Comparison of ENCODE assay signal across 24 cellular contexts in the genomic region with DNA sequence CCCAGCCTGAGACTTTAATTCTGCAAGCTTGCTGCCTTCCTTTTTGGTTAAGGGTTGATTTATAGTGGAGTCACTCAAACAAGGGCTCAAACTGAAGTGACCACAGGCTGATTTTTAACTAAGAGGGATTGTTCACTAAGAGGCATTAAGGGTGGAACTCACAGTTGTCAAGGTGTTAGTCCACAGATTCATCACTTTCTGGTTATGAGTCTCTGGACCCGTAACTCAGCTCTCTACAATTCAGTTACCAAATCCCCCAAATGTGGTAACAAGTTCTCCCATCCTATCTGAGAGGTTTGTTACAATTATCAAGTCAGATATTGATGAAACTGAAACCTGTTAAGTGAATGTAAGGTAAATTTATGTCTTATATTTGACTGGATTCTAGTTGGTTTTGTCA.
DNase-seq lines count a peak whose midpoint lies in the region; ATAC-seq and TF ChIP-seq lines count a peak whose summit lies in the region.
"Had no signal": no experiment of that assay in that cellular context is flagged by ENCODE, and none has a peak within 500 bp of the region (broad histone marks: within the 10 kb centered on the region; RNA-seq: fewer than 3 reads in every experiment).

No MANE protein-coding gene starts in this region.

- H3K27me3 Mint-ChIP-seq in activated CD4-positive, alpha-beta T cell treated with anti-CD3 and anti-CD28 coated beads for 36 hours: no peaks in the 10 kb centered on the region
- H3K27me3 Mint-ChIP-seq: activated T-helper 17 cell treated with anti-CD3 and anti-CD28 coated beads, Interleukin-2, amount 50 U/mL, for 72 hours; dendritic cell treated with granulocyte-macrophage colony-stimulating factor and Interleukin-4, amounts not matched to agents 40 ng/mL and 50 ng/mL, for 4 days had no signal

- H3K4me1 Mint-ChIP-seq in activated CD4-positive, alpha-beta T cell treated with anti-CD3 and anti-CD28 coated beads for 36 hours: no peaks in the 10 kb centered on the region
- H3K4me1 Mint-ChIP-seq: activated T-helper 17 cell treated with anti-CD3 and anti-CD28 coated beads, Interleukin-2, amount 50 U/mL, for 72 hours; H9 had no signal

- no peak for TF ChIP-seq POLR2A in adrenal gland (IDR thresholded peaks at IDR 0.05)

- no peaks in the 10 kb centered on the region for H3K36me3 Mint-ChIP-seq in activated CD4-positive, alpha-beta T cell treated with anti-CD3 and anti-CD28 coated beads for 36 hours (ENCODE audit: low read depth)
- H3K36me3 Mint-ChIP-seq: CD8-positive, alpha-beta T cell had no signal

- H3K4me3 ChIP-seq in adrenal gland (no peak overlapping the region), GM23248 (no peak overlapping the region)
- H3K4me3 ChIP-seq: lung, SJSA1, stomach, upper lobe of left lung had no signal

- peak; percentile 66 for ATAC-seq in GM18861 (IDR thresholded peaks at IDR 0.05; ENCODE audit: unreplicated experiment)
- peak; percentile 94 for ATAC-seq in GM21619 (IDR thresholded peaks at IDR 0.05; ENCODE audit: unreplicated experiment)
- peak; percentile 89 for ATAC-seq in HG02973 (IDR thresholded peaks at IDR 0.05; ENCODE audit: unreplicated experiment)
- ATAC-seq in HG03558 (IDR thresholded peaks at IDR 0.05; ENCODE audit: extremely low read depth, unreplicated experiment): peak; percentile 67
- no peak for ATAC-seq in activated CD4-positive, alpha-beta T cell treated with anti-CD3 and anti-CD28 coated beads for 36 hours
- ATAC-seq: activated T-helper 17 cell treated with anti-CD3 and anti-CD28 coated beads, Interleukin-2, amount 50 U/mL, for 72 hours; CD8-positive, alpha-beta T cell; foreskin keratinocyte had no signal

- DNase-seq in adrenal gland (no peak), GM23248 (no peak), EL (no peak)
- DNase-seq in activated CD4-positive, alpha-beta T cell treated with anti-CD3 and anti-CD28 coated beads for 36 hours: no peak
- DNase-seq: activated CD4-positive, CD25-positive, alpha-beta regulatory T cell; CD8-positive, alpha-beta T cell; DMS79; foreskin keratinocyte; H9; hypothalamus; NCI-H1105; NCI-H524 treated with DMSO at 0.1 percent for 48 hours; OCI-M1; stomach; upper lobe of left lung had no signal

- H3K27ac ChIP-seq in adrenal gland (no peak overlapping the region), GM23248 (no peak overlapping the region)
- H3K27ac ChIP-seq: foreskin keratinocyte, SJSA1, stomach, upper lobe of left lung had no signal

- H3K4me1 ChIP-seq in adrenal gland (replicated peaks in 1 of 2): no peaks in the 10 kb centered on the region
- 0 out of 2 replicates have a peak, but pooled peaks cover 7% of the 10 kb centered on the region for H3K4me1 ChIP-seq in GM23248 (ENCODE audit: insufficient read depth)
- H3K4me1 ChIP-seq: foreskin keratinocyte, SJSA1, stomach, upper lobe of left lung had no signal

- intact Hi-C loops in adrenal gland (cut with DNase I): no loop called here
- intact Hi-C loops in activated CD4-positive, alpha-beta T cell treated with anti-CD3 and anti-CD28 coated beads for 36 hours (cut with DNase I, micrococcal nuclease): no loop called here

- no peak overlapping the region for H3K27ac Mint-ChIP-seq in activated CD4-positive, alpha-beta T cell treated with anti-CD3 and anti-CD28 coated beads for 36 hours
- H3K27ac Mint-ChIP-seq: activated T-helper 17 cell treated with anti-CD3 and anti-CD28 coated beads, Interleukin-2, amount 50 U/mL, for 72 hours; CD8-positive, alpha-beta T cell; dendritic cell treated with granulocyte-macrophage colony-stimulating factor and Interleukin-4, amounts not matched to agents 40 ng/mL and 50 ng/mL, for 4 days; H9; T-helper 2 cell treated with Interferon-gamma antibody and Interleukin-4, amounts not matched to agents 5 μg/mL and 100 μg/mL, for 36 hours had no signal

- no peaks in the 10 kb centered on the region for H3K9me2 ChIP-seq in GM23248 (ENCODE audit: insufficient read depth)

- H3K9me3 Mint-ChIP-seq in activated CD4-positive, alpha-beta T cell treated with anti-CD3 and anti-CD28 coated beads for 36 hours (ENCODE audit: low read depth): peaks cover 4% of the 10 kb centered on the region
- H3K9me3 Mint-ChIP-seq: CD8-positive, alpha-beta T cell; dendritic cell treated with granulocyte-macrophage colony-stimulating factor and Interleukin-4, amounts not matched to agents 40 ng/mL and 50 ng/mL, for 4 days; H9 had no signal

- no peak overlapping the region for H2AFZ ChIP-seq in GM23248

- no peak overlapping the region for H3K9ac ChIP-seq in GM23248

- H3K27me3 ChIP-seq in adrenal gland (no peaks in the 10 kb centered on the region), GM23248 (replicated peaks; ENCODE audit: insufficient read depth) (no peaks in the 10 kb centered on the region)
- H3K27me3 ChIP-seq: foreskin keratinocyte, SJSA1, stomach, upper lobe of left lung had no signal

- no peaks in the 10 kb centered on the region; the same call in 1 of the 2 replicates for H3F3A ChIP-seq in GM23248 (ENCODE audit: insufficient read depth)

- H3K9me3 ChIP-seq in adrenal gland (replicated peaks in 1 of 3): no peaks in the 10 kb centered on the region
- no peaks in the 10 kb centered on the region for H3K9me3 ChIP-seq in GM23248 (ENCODE audit: low read depth)
- H3K9me3 ChIP-seq: SJSA1, stomach, upper lobe of left lung had no signal

- no peak overlapping the region for H3K4me2 ChIP-seq in GM23248 (ENCODE audit: unreplicated experiment)

- 82 to 91% (median 88%) methylated on average over 1 of the region's 1 CpG for WGBS in adrenal gland, 4 donors
- 24 to 40% methylated on average over 1 of the region's 1 CpG for WGBS in GM23248 (ENCODE audit: low coverage in 1 of 2, low lambda C conversion rate in 2 of 2, missing lambda C conversion rate in 2 of 2), 2 experiments

- CTCF ChIA-PET in activated CD4-positive, alpha-beta T cell treated with anti-CD3 and anti-CD28 coated beads for 36 hours (lab: Charles Lee): no interaction called here

- in situ Hi-C loops in GM23248 (cut with MboI): no loop called here

- POLR2A ChIA-PET in activated CD4-positive, alpha-beta T cell treated with anti-CD3 and anti-CD28 coated beads for 36 hours (lab: Charles Lee): no interaction called here

- H3K79me2 ChIP-seq in GM23248 (ENCODE audit: insufficient read depth): no peaks in the 10 kb centered on the region

- TF ChIP-seq CTCF in adrenal gland (IDR thresholded peaks at IDR 0.05): no peak

- H3K36me3 ChIP-seq in adrenal gland (replicated peaks in 1 of 2): no peaks in the 10 kb centered on the region
- no peaks in the 10 kb centered on the region for H3K36me3 ChIP-seq in GM23248 (ENCODE audit: low read depth)
- H3K36me3 ChIP-seq: SJSA1, stomach, upper lobe of left lung had no signal

- no peaks in the 10 kb centered on the region for H4K20me1 ChIP-seq in GM23248 (ENCODE audit: insufficient read depth)

- no peak overlapping the region for H3K4me3 Mint-ChIP-seq in activated CD4-positive, alpha-beta T cell treated with anti-CD3 and anti-CD28 coated beads for 36 hours
- H3K4me3 Mint-ChIP-seq: activated T-helper 17 cell treated with anti-CD3 and anti-CD28 coated beads, Interleukin-2, amount 50 U/mL, for 72 hours; CD8-positive, alpha-beta T cell; dendritic cell treated with granulocyte-macrophage colony-stimulating factor and Interleukin-4, amounts not matched to agents 40 ng/mL and 50 ng/mL, for 4 days; H9; T-helper 2 cell treated with Interferon-gamma antibody and Interleukin-4, amounts not matched to agents 5 μg/mL and 100 μg/mL, for 36 hours had no signal
